ENCODE assay signal across 12 cellular contexts in genomic region chr12:31647106-31647505, GRCh38. TPM values are rescaled to one million over a fixed set of nuclear protein-coding genes. Genes with fewer than 3 reads are reported as not detected.
A peak's percentile ranks its signal among the peaks of the same experiment; 100 is the strongest.
DNase-seq lines count a peak whose midpoint lies in the region; ATAC-seq and TF ChIP-seq lines count a peak whose summit lies in the region.
"Had no signal": no experiment of that assay in that cellular context is flagged by ENCODE, and none has a peak within 500 bp of the region (broad histone marks: within the 10 kb centered on the region; RNA-seq: fewer than 3 reads in every experiment).

No MANE protein-coding gene starts in this region.

- no peak overlapping the region for H3K23ac ChIP-seq in trophoblast cell (ENCODE audit: low read length)

- ATAC-seq in activated CD4-positive, alpha-beta T cell treated with anti-CD3 and anti-CD28 coated beads for 36 hours, result no peak

- no peak overlapping the region for H2BK120ac ChIP-seq in trophoblast cell (ENCODE audit: insufficient read depth, low read length, poor library complexity)

- no peak overlapping the region for H4K12ac ChIP-seq in trophoblast cell (ENCODE audit: low read depth, low read length)

- H3K79me1 ChIP-seq in trophoblast cell (ENCODE audit: low read length), result peaks cover 7% of the 10 kb centered on the region

- H3K4me3 Mint-ChIP-seq in endothelial cell (ENCODE audit: unreplicated experiment), result no peak overlapping the region
- no peak overlapping the region for H3K4me3 Mint-ChIP-seq in activated CD4-positive, alpha-beta T cell treated with anti-CD3 and anti-CD28 coated beads for 36 hours
- H3K4me3 Mint-ChIP-seq: activated CD4-positive, alpha-beta T cell treated with anti-CD3 and anti-CD28 coated beads, Interleukin-2, amount 10 ng/mL, durations not matched to agents 24 days and 14 days had no signal

- H3K9ac ChIP-seq in trophoblast cell (ENCODE audit: low read length), result no peak overlapping the region

- in situ Hi-C loops in brain microvascular endothelial cell (cut with HindIII; ENCODE audit: low pct_ligation_motif_present, low sequenced_read_pairs), result loop anchor here (25.0 kb wide), 1 partner anchor 260 kb away; no protein-coding TSS in a partner anchor

- H2BK5ac ChIP-seq in trophoblast cell (ENCODE audit: low read depth, low read length, poor library complexity), result no peak overlapping the region

- no peak overlapping the region for H2AFZ ChIP-seq in trophoblast cell (ENCODE audit: insufficient read depth, low read length, poor library complexity)

- H3K14ac ChIP-seq in trophoblast cell (ENCODE audit: low read length), result no peak overlapping the region

- POLR2A ChIA-PET in activated CD4-positive, alpha-beta T cell treated with anti-CD3 and anti-CD28 coated beads for 36 hours (lab: Charles Lee), result no interaction called here

- no CpG with 5 or more reads among the region's 7 CpGs for WGBS in trophoblast cell (ENCODE audit: extremely low coverage, insufficient coverage, insufficient read length)

- H3K4me2 ChIP-seq in trophoblast cell (ENCODE audit: low read length), result peak overlapping the region; percentile 21

- CTCF ChIA-PET in activated CD4-positive, alpha-beta T cell treated with anti-CD3 and anti-CD28 coated beads for 36 hours (lab: Charles Lee), result interaction anchor here (1.1 to 1.8 kb wide), 3 partner anchors 9 to 244 kb away, joined by 4 to 6 read pairs (median 4); partner anchors contain the start of gene ETFBKMT

- H3K27me3 Mint-ChIP-seq in endothelial cell (ENCODE audit: unreplicated experiment), result peaks cover 7% of the 10 kb centered on the region
- no peaks in the 10 kb centered on the region for H3K27me3 Mint-ChIP-seq in activated CD4-positive, alpha-beta T cell treated with anti-CD3 and anti-CD28 coated beads for 36 hours

- H3K79me2 ChIP-seq in trophoblast cell (ENCODE audit: control insufficient read depth, insufficient read depth, low read length, poor library complexity), result no peaks in the 10 kb centered on the region

- no peak overlapping the region for H3K18ac ChIP-seq in trophoblast cell (ENCODE audit: low read length)

- no peaks in the 10 kb centered on the region for H3K9me3 Mint-ChIP-seq in endothelial cell (ENCODE audit: unreplicated experiment)
- no peaks in the 10 kb centered on the region for H3K9me3 Mint-ChIP-seq in activated CD4-positive, alpha-beta T cell treated with anti-CD3 and anti-CD28 coated beads for 36 hours (ENCODE audit: low read depth)
- H3K9me3 Mint-ChIP-seq: activated CD4-positive, alpha-beta T cell treated with anti-CD3 and anti-CD28 coated beads, Interleukin-2, amount 10 ng/mL, durations not matched to agents 24 days and 14 days had no signal

- H4K91ac ChIP-seq in trophoblast cell (ENCODE audit: low read depth, low read length), result no peak overlapping the region

- H2BK12ac ChIP-seq in trophoblast cell (ENCODE audit: low read length), result no peak overlapping the region

- peaks cover 3 to 15% of the 10 kb centered on the region in 2 experiments for H3K4me1 ChIP-seq in trophoblast cell (ENCODE audit: control insufficient read depth in 1 of 2, insufficient read depth in 2 of 2, low read length in 2 of 2)

- intact Hi-C loops in activated CD4-positive, alpha-beta T cell treated with anti-CD3 and anti-CD28 coated beads for 36 hours (cut with DNase I, micrococcal nuclease), result no loop called here

- H3K27ac Mint-ChIP-seq in endothelial cell (ENCODE audit: unreplicated experiment), result peak overlapping the region; percentile 12
- H3K27ac Mint-ChIP-seq in activated CD4-positive, alpha-beta T cell treated with anti-CD3 and anti-CD28 coated beads for 36 hours, result no peak overlapping the region
- H3K27ac Mint-ChIP-seq: activated CD4-positive, alpha-beta T cell treated with anti-CD3 and anti-CD28 coated beads, Interleukin-2, amount 10 ng/mL, durations not matched to agents 24 days and 14 days had no signal

- no peak overlapping the region for H2AK5ac ChIP-seq in trophoblast cell (ENCODE audit: low read length)

- H3K27me3 ChIP-seq in trophoblast cell (ENCODE audit: insufficient read depth, low read length), result no peaks in the 10 kb centered on the region
- H3K27me3 ChIP-seq in brain microvascular endothelial cell (replicated peaks), result no peaks in the 10 kb centered on the region

- no peak overlapping the region for H3K4ac ChIP-seq in trophoblast cell (ENCODE audit: low read depth, low read length)

- H3K36me3 ChIP-seq in trophoblast cell (ENCODE audit: control insufficient read depth in 1 of 2, insufficient read depth in 2 of 2, low read length in 2 of 2) (no peaks in the 10 kb centered on the region), brain microvascular endothelial cell (replicated peaks) (no peaks in the 10 kb centered on the region)

- H3K36me3 Mint-ChIP-seq in endothelial cell (ENCODE audit: low read depth, unreplicated experiment), result no peaks in the 10 kb centered on the region
- H3K36me3 Mint-ChIP-seq in activated CD4-positive, alpha-beta T cell treated with anti-CD3 and anti-CD28 coated beads for 36 hours (ENCODE audit: low read depth), result no peaks in the 10 kb centered on the region

- H3K4me3 ChIP-seq in trophoblast cell (ENCODE audit: low read depth, low read length), result no peak overlapping the region
- H3K4me3 ChIP-seq in brain microvascular endothelial cell (ENCODE audit: low read depth, low read length), result no peak overlapping the region
- H3K4me3 ChIP-seq: SK-N-MC had no signal

- peak; percentile 47 for DNase-seq in H4 (ENCODE audit: low spot score)
- DNase-seq in NCI-H774 (lab: John Stamatoyannopoulos, UW), result peak; percentile 28
- DNase-seq in endothelial cell (ENCODE audit: low spot score), result no peak
- peak; percentile 89 to 93 for DNase-seq in trophoblast cell
- DNase-seq in activated CD4-positive, alpha-beta T cell treated with anti-CD3 and anti-CD28 coated beads for 36 hours, result no peak
- no peak for DNase-seq in activated effector memory CD4-positive, alpha-beta T cell treated with anti-CD3 and anti-CD28 coated beads, Interleukin-2, amount 50 U/mL, for 16 hours
- no peak for DNase-seq in brain microvascular endothelial cell
- DNase-seq: activated CD4-positive, alpha-beta T cell treated with anti-CD3 and anti-CD28 coated beads, Interleukin-2, amount 10 ng/mL, durations not matched to agents 24 days and 14 days; activated effector memory CD4-positive, alpha-beta T cell treated with Interleukin-2 at 50 U/mL for 16 hours; MM.1S; NCI-H524 had no signal

- peak overlapping the region; percentile 54 for H3K27ac ChIP-seq in trophoblast cell (ENCODE audit: low read depth, low read length)
- no peak overlapping the region for H3K27ac ChIP-seq in brain microvascular endothelial cell
- H3K27ac ChIP-seq: SK-N-MC had no signal

- TF ChIP-seq CTCF in endothelial cell (IDR thresholded peaks at IDR 0.05; ENCODE audit: unreplicated experiment) (no peak), brain microvascular endothelial cell (IDR thresholded peaks at IDR 0.05; ENCODE audit: low read depth, low read length, missing control alignments) (no peak)

- H4K8ac ChIP-seq in trophoblast cell (ENCODE audit: low read depth, low read length), result no peak overlapping the region

- H3K9me3 ChIP-seq in trophoblast cell (ENCODE audit: insufficient read depth, low read depth, low read length), result no peaks in the 10 kb centered on the region

- H3K4me1 Mint-ChIP-seq in endothelial cell (ENCODE audit: unreplicated experiment), result peaks cover 19% of the 10 kb centered on the region
- H3K4me1 Mint-ChIP-seq in activated CD4-positive, alpha-beta T cell treated with anti-CD3 and anti-CD28 coated beads for 36 hours, result no peaks in the 10 kb centered on the region
- H3K4me1 Mint-ChIP-seq: activated CD4-positive, alpha-beta T cell treated with anti-CD3 and anti-CD28 coated beads, Interleukin-2, amount 10 ng/mL, durations not matched to agents 24 days and 14 days had no signal

RNA-seq across cellular contexts. Expression of gene ETFBKMT, which starts 12.4 kb away (rescaled TPM):
- 1.3 and 1.9 TPM in 2 replicates for total RNA-seq in H4 (2014; rRNA removed; shearing (Covaris generic))
- 3.6 TPM for total RNA-seq in endothelial cell (ENCODE audit: unreplicated experiment)
- polyA plus RNA-seq in trophoblast cell (2013), result 0.56 and 0.82 TPM in 2 replicates
- 1 to 10 TPM in 1 of 2 experiments, under 1 TPM in 1; 0.35 to 1.4 TPM for total RNA-seq in activated CD4-positive, alpha-beta T cell treated with anti-CD3 and anti-CD28 coated beads for 36 hours

RNA-seq across cellular contexts. Expression of gene DENND5B, which starts 56.2 kb away (rescaled TPM):
- total RNA-seq in H4 (2014; rRNA removed; shearing (Covaris generic)), result 4.3 and 8.6 TPM in 2 replicates
- 20.0 TPM for total RNA-seq in endothelial cell (ENCODE audit: unreplicated experiment)
- 10.0 and 10.1 TPM in 2 replicates for polyA plus RNA-seq in trophoblast cell (2013)
- total RNA-seq in activated CD4-positive, alpha-beta T cell treated with anti-CD3 and anti-CD28 coated beads for 36 hours, result under 1 TPM; 0.32 to 0.48 TPM
- total RNA-seq: activated CD4-positive, alpha-beta T cell treated with anti-CD3 and anti-CD28 coated beads, Interleukin-2, amount 10 ng/mL, durations not matched to agents 24 days and 14 days had no signal

Comparison
In these comparisons a context has a peak if more than half of its experiments do, and no peak if none do; other contexts are left out.
1. DNase-seq: peak in H4 (single experiment), NCI-H774 (single experiment) and trophoblast cell (2 of 2); none in endothelial cell (single experiment), activated CD4-positive, alpha-beta T cell treated with anti-CD3 and anti-CD28 coated beads for 36 hours (single experiment), activated effector memory CD4-positive, alpha-beta T cell treated with anti-CD3 and anti-CD28 coated beads, Interleukin-2, amount 50 U/mL, for 16 hours (single experiment) and brain microvascular endothelial cell (single experiment).